ENCODE assay signal across 1 cellular context in genomic region chr9:134962998-134963364, GRCh38.
TF ChIP-seq lines count a peak whose summit lies in the region.

No MANE protein-coding gene starts in this region.

TF ChIP-seq in HCT116, 20 proteins besides CTCF, POLR2A, EP300 and RAD21 (continued from another document):
- TF ChIP-seq REST (IDR thresholded peaks at IDR 0.05; ENCODE audit: low read depth) (no peak), ZFX (IDR thresholded peaks at IDR 0.05) (no peak), EZH2 (IDR thresholded peaks at IDR 0.05) (no peak), SRF (IDR thresholded peaks at IDR 0.05; ENCODE audit: low read depth) (no peak)
- TF ChIP-seq, protein P1, sequence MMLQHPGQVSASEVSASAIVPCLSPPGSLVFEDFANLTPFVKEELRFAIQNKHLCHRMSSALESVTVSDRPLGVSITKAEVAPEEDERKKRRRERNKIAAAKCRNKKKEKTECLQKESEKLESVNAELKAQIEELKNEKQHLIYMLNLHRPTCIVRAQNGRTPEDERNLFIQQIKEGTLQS (IDR thresholded peaks at IDR 0.05), result no peak
